In genomic region chr10:11262210-11263038, GRCh38 we compare ENCODE assay signal across 2 cellular contexts.
TF ChIP-seq lines count a peak whose summit lies in the region.

No MANE protein-coding gene starts in this region.

TF ChIP-seq in HEK293, 187 proteins besides CTCF, POLR2A, EP300 and RAD21:
- no peak for TF ChIP-seq ZBTB11 (tag by site-specific recombination; conservative IDR thresholded peaks at IDR 0.05; ENCODE audit: low read depth)
- TF ChIP-seq INSM2 (tag by site-specific recombination; IDR thresholded peaks at IDR 0.05), result no peak
- no peak for TF ChIP-seq WT1 (tag by site-specific recombination; IDR thresholded peaks at IDR 0.05)
- TF ChIP-seq PRDM6 (tag by site-specific recombination; IDR thresholded peaks at IDR 0.05), result no peak
- 0 out of 2 replicates have a peak, but pooled peaks have one; percentile 52 for TF ChIP-seq ZNF362 (tag by site-specific recombination; IDR thresholded peaks at IDR 0.05)
- no peak for TF ChIP-seq ZEB2 (tag by site-specific recombination; IDR thresholded peaks at IDR 0.05)
- no peak for TF ChIP-seq ZNF654 (tag by site-specific recombination; IDR thresholded peaks at IDR 0.05; ENCODE audit: low read depth)

TF ChIP-seq in GM12878, 131 proteins besides CTCF, POLR2A, EP300 and RAD21 (continued from another document):
- TF ChIP-seq ATF2 (IDR thresholded peaks at IDR 0.05; ENCODE audit: low read length), result peak; percentile 44; the same call in 1 of the 2 replicates
TF ChIP-seq in GM12878: peak in this region for 2.
